Comparison of ENCODE assay signal across 8 cellular contexts in genomic region chr1:24966724-24967346, GRCh38.
DNase-seq lines count a peak whose midpoint lies in the region; ATAC-seq and TF ChIP-seq lines count a peak whose summit lies in the region.

No MANE protein-coding gene starts in this region.

- H3K27me3 Mint-ChIP-seq in stimulated activated naive B cell treated with anti-CD40 and anti-IgM and Interleukin-4, amounts not matched to agents 10 μg/mL and 1 μg/mL and 100 μg/mL, for 72 hours = no peaks in the 10 kb centered on the region

- no peak overlapping the region for H3K4me3 ChIP-seq in fibroblast of pulmonary artery (replicated peaks; ENCODE audit: low read depth, low read length)

- no peak overlapping the region for H3K4me3 Mint-ChIP-seq in stimulated activated naive B cell treated with anti-CD40 and anti-IgM and Interleukin-4, amounts not matched to agents 10 μg/mL and 1 μg/mL and 100 μg/mL, for 72 hours

- H3K9me3 Mint-ChIP-seq in stimulated activated naive B cell treated with anti-CD40 and anti-IgM and Interleukin-4, amounts not matched to agents 10 μg/mL and 1 μg/mL and 100 μg/mL, for 72 hours = no peaks in the 10 kb centered on the region

- ATAC-seq in stimulated activated naive B cell treated with anti-CD40 and anti-IgM and Interleukin-4, amounts not matched to agents 10 μg/mL and 1 μg/mL and 100 μg/mL, for 72 hours (replicated peaks) = peak; percentile 41 to 53
- ATAC-seq in GM21515 (IDR thresholded peaks at IDR 0.05; ENCODE audit: unreplicated experiment) = no peak

- H3K27ac Mint-ChIP-seq in stimulated activated naive B cell treated with anti-CD40 and anti-IgM and Interleukin-4, amounts not matched to agents 10 μg/mL and 1 μg/mL and 100 μg/mL, for 72 hours = peak overlapping the region; percentile 95

- H3K4me1 Mint-ChIP-seq in stimulated activated naive B cell treated with anti-CD40 and anti-IgM and Interleukin-4, amounts not matched to agents 10 μg/mL and 1 μg/mL and 100 μg/mL, for 72 hours = peaks cover 44 to 83% of the 10 kb centered on the region in 2 donors

- DNase-seq in NK-92 treated with Interleukin-12 subunit alpha and Interleukin-12 subunit beta, amount 100 ng/mL, for 24 hours (lab: John Stamatoyannopoulos, UW) = peak; percentile 80
- DNase-seq in NK-92 (lab: John Stamatoyannopoulos, UW; ENCODE audit: unreplicated experiment) (no peak), fibroblast of pulmonary artery (ENCODE audit: low read depth) (peak; percentile 88), islet precursor cell (no peak), NCI-H187 (lab: John Stamatoyannopoulos, UW) (no peak)
- DNase-seq in activated CD4-positive, alpha-beta T cell treated with anti-CD3 and anti-CD28 coated beads, Interleukin-2, amount 50 U/mL, for 48 hours = peak; percentile 90 to 92
- peak; percentile 68 for DNase-seq in stimulated activated naive B cell treated with anti-CD40 and anti-IgM and Interleukin-4, amounts not matched to agents 10 μg/mL and 1 μg/mL and 100 μg/mL, for 72 hours

- H3K36me3 Mint-ChIP-seq in stimulated activated naive B cell treated with anti-CD40 and anti-IgM and Interleukin-4, amounts not matched to agents 10 μg/mL and 1 μg/mL and 100 μg/mL, for 72 hours = peaks cover 23 to 27% of the 10 kb centered on the region in 2 donors

- TF ChIP-seq CTCF in fibroblast of pulmonary artery (IDR thresholded peaks at IDR 0.05; ENCODE audit: low read length, missing control alignments) = no peak

Comparison
In these comparisons a context has a peak if more than half of its experiments do, and no peak if none do; other contexts are left out.
1. DNase-seq: peak in NK-92 treated with Interleukin-12 subunit alpha and Interleukin-12 subunit beta, amount 100 ng/mL, for 24 hours (single experiment), activated CD4-positive, alpha-beta T cell treated with anti-CD3 and anti-CD28 coated beads, Interleukin-2, amount 50 U/mL, for 48 hours (2 of 2), fibroblast of pulmonary artery (single experiment) and stimulated activated naive B cell treated with anti-CD40 and anti-IgM and Interleukin-4, amounts not matched to agents 10 μg/mL and 1 μg/mL and 100 μg/mL, for 72 hours (single experiment); none in NK-92 (single experiment), islet precursor cell (single experiment) and NCI-H187 (0 of 2).